8 cellular contexts compared by ENCODE assay signal in genomic region chr16:14193316-14193871, GRCh38.
DNase-seq lines count a peak whose midpoint lies in the region; ATAC-seq, FAIRE-seq and TF ChIP-seq lines count a peak whose summit lies in the region.

No MANE protein-coding gene starts in this region.

- peak; percentile 94 for ATAC-seq in GM21576 (IDR thresholded peaks at IDR 0.05; ENCODE audit: unreplicated experiment)

- FAIRE-seq in frontal cortex (lab: Jason Lieb, UNC): no peak

- no peak for TF ChIP-seq CTCF in GM10266 (IDR thresholded peaks at IDR 0.05; ENCODE audit: control insufficient read depth, insufficient read depth, low read depth, missing control alignments)

- DNase-seq in GM10266 (ENCODE audit: extremely low spot score): peak; percentile 52
- peak; percentile 31 for DNase-seq in NCI-H1417 treated with DMSO at 0.1 percent for 48 hours (lab: John Stamatoyannopoulos, UW)
- DNase-seq in activated naive CD4-positive, alpha-beta T cell treated with anti-CD3 and anti-CD28 coated beads, Interleukin-2, amount 50 U/mL, for 16 hours: peak; percentile 40
- DNase-seq in GF-D8 (lab: John Stamatoyannopoulos, UW): no peak
- no peak for DNase-seq in HT-29 (ENCODE audit: low spot score)
- DNase-seq in frontal cortex (ENCODE audit: low spot score in 2 of 2): no peak
- DNase-seq in CD1c-positive myeloid dendritic cell (ENCODE audit: extremely low spot score): no peak

Comparison
In these comparisons a context has a peak if more than half of its experiments do, and no peak if none do; other contexts are left out.
1. DNase-seq: peak in GM10266 (single experiment), NCI-H1417 treated with DMSO at 0.1 percent for 48 hours (single experiment) and activated naive CD4-positive, alpha-beta T cell treated with anti-CD3 and anti-CD28 coated beads, Interleukin-2, amount 50 U/mL, for 16 hours (single experiment); none in GF-D8 (single experiment), HT-29 (single experiment), frontal cortex (0 of 2) and CD1c-positive myeloid dendritic cell (single experiment).